ENCODE assay signal across 8 cellular contexts in the genomic region with DNA sequence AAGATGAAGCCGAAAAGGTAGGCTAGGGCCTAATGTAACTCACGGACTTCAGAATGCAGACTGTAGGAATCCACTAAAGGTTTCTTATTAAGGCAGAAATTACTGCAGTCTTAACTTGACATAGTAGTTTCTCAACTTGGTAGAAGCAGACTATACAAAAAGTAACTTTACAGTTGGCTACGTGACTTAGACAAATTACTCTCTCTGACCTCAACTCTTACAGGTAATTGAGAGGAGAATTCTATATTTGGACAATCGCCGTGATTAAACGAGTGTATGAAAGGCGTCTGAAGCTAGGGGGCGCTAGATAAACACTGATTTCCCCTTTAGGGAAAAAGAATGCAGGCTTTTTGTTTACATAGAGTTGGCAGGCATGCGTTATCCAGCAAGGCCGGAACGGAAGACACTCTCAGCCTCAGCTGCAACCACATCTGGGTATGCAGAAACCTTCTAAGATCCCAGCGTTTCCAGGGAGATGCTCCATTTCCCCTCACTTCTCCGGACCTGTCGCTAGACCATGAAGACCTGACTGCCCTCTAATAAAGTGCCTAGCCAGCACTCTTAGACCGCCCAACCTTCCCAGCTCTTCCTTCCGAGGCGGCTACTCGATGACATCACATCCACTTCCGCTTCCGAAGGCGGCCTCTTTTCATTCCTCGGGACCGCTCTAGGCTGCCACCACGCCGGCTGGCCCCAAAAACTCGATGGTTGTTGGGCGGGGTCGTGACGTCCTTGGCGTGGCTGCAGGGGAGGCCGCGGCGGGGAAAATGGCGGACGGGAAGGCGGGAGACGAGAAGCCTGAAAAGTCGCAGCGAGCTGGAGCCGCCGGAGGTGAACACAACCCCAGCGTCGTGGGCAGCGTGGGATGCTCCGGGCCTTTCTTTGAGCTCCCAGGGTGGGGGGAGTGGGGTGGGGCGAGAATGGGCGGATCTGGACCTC. TPM values are rescaled to one million over a fixed set of nuclear protein-coding genes. Genes with fewer than 3 reads are reported as not detected.
DNase-seq lines count a peak whose midpoint lies in the region; ATAC-seq and TF ChIP-seq lines count a peak whose summit lies in the region.

Gene PCNP, plus strand, starts transcription at position 732 of the 939 bp plus-strand sequence. Its CDS starts 36 bp downstream, at position 768.

- BruUV-seq in Caco-2 (replicated peaks; lab: Mats Ljungman, UMichigan) = TSS peak; percentile 94

- H3K27me3 Mint-ChIP-seq in Caco-2 (ENCODE audit: insufficient read depth, unreplicated experiment) (no peaks in the 10 kb centered on the region), endodermal cell (ENCODE audit: insufficient read depth) (no peaks in the 10 kb centered on the region)

- DNase-seq in Caco-2 (peak; percentile 98), HUDEP-2 (lab: John Stamatoyannopoulos, UW; ENCODE audit: unreplicated experiment in 76 of 76) (peak; percentile 68 to 98 (median 96)), NT2/D1 (ENCODE audit: low read depth, low spot score) (peak; percentile 97), endodermal cell (peak; percentile 99), mesenteric fat pad (ENCODE audit: low spot score) (peak; percentile 99)
- peak; percentile 97 for DNase-seq in activated CD8-positive, alpha-beta memory T cell treated with anti-CD3 and anti-CD28 coated beads, Interleukin-2, amount 50 U/mL, for 1 hour (ENCODE audit: extremely low read depth)
- DNase-seq in stimulated activated CD8-positive, alpha-beta memory T cell treated with anti-CD3 and anti-CD28 coated beads, Interleukin-15, amount 100 ng/mL, for 4 hours (ENCODE audit: low read depth in 2 of 2) = peak; percentile 98

- H3K27ac Mint-ChIP-seq in Caco-2 (ENCODE audit: unreplicated experiment) (peak within 1 kb of the TSS; percentile 99), endodermal cell (peak within 1 kb of the TSS; percentile 100)

- TF ChIP-seq CTCF in Caco-2 (IDR thresholded peaks at IDR 0.05; ENCODE audit: insufficient read depth in 1 of 2, low read depth in 1 of 2, low read length in 1 of 2, severe bottlenecking in 1 of 2, unreplicated experiment in 1 of 2) (peak; percentile 68 to 80), endodermal cell (conservative IDR thresholded peaks at IDR 0.05) (peak; percentile 96)

- peaks cover 12% of the 10 kb centered on the region for H3K4me1 Mint-ChIP-seq in Caco-2 (ENCODE audit: low read depth, unreplicated experiment)
- H3K4me1 Mint-ChIP-seq in endodermal cell = peaks cover 9% of the 10 kb centered on the region

- CTCF ChIA-PET in Caco-2 (lab: Charles Lee) = interaction anchor here (0.8 to 2.0 kb wide), 5 partner anchors 62 to 104 kb away, joined by 3 to 6 read pairs (median 3); partner anchors contain the start of gene ZBTB11

- H3K4me3 Mint-ChIP-seq in Caco-2 (ENCODE audit: unreplicated experiment) (peak within 1 kb of the TSS; percentile 96), endodermal cell (peak within 1 kb of the TSS; percentile 93)

- 2 to 6% methylated on average over 21 to 47 of the region's 47 CpGs for WGBS in endodermal cell (ENCODE audit: insufficient coverage in 1 of 2, insufficient read length in 1 of 2), 2 experiments

- ATAC-seq in GM21367 (IDR thresholded peaks at IDR 0.05; ENCODE audit: unreplicated experiment) = peak; percentile 81

- H3K9me3 ChIP-seq in Caco-2 = no peaks in the 10 kb centered on the region
- H3K9me3 ChIP-seq in NT2/D1 (ENCODE audit: insufficient read depth, low read length) = no peaks in the 10 kb centered on the region
- H3K9me3 ChIP-seq in endodermal cell (ENCODE audit: control insufficient read depth, low read length) = no peaks in the 10 kb centered on the region

- intact Hi-C loops in Caco-2 (cut with micrococcal nuclease; ENCODE audit: unreplicated experiment) = loop anchor here (1.0 kb wide), 6 partner anchors 12 to 113 kb away; partner anchors contain the start of genes RPL24, SENP7, TRMT10C and ZBTB11

- H3K9me3 Mint-ChIP-seq in Caco-2 (ENCODE audit: unreplicated experiment) (no peaks in the 10 kb centered on the region), endodermal cell (no peaks in the 10 kb centered on the region)

- H3K27me3 ChIP-seq in Caco-2 (replicated peaks; ENCODE audit: control insufficient read depth, insufficient read depth, low read length) (no peaks in the 10 kb centered on the region), NT2/D1 (ENCODE audit: insufficient read depth, insufficient read length) (no peaks in the 10 kb centered on the region), endodermal cell (ENCODE audit: control insufficient read depth, insufficient read depth, low read length, poor library complexity, severe bottlenecking) (no peaks in the 10 kb centered on the region)

- POLR2A ChIA-PET in Caco-2 (lab: Charles Lee) = interaction anchor here (0.5 to 2.3 kb wide), 11 partner anchors 10 to 650 kb away, joined by 3 to 34 read pairs (median 7); partner anchors contain the start of genes RPL24, SENP7, TRMT10C and ZBTB11

- H3K4me1 ChIP-seq in Caco-2 (peaks cover 26% of the 10 kb centered on the region), NT2/D1 (ENCODE audit: insufficient read depth, insufficient read length) (no peaks in the 10 kb centered on the region), endodermal cell (ENCODE audit: control insufficient read depth, insufficient read depth, low read length) (no peaks in the 10 kb centered on the region)

- peak within 1 kb of the TSS; percentile 76 for H3K4me3 ChIP-seq in Caco-2 (ENCODE audit: low read depth, low read length)
- H3K4me3 ChIP-seq in NT2/D1 (ENCODE audit: insufficient read length, low read depth) = peak within 1 kb of the TSS; percentile 98
- H3K4me3 ChIP-seq in endodermal cell (ENCODE audit: low read length) = peak within 1 kb of the TSS; percentile 98

- peak within 1 kb of the TSS; percentile 97 for H3K27ac ChIP-seq in endodermal cell (ENCODE audit: low read depth, low read length)

- H3K9ac ChIP-seq in NT2/D1 (ENCODE audit: insufficient read length, low read depth) = peak within 1 kb of the TSS; percentile 99
- H3K9ac ChIP-seq in endodermal cell (ENCODE audit: extremely low read depth, low read length, poor library complexity, severe bottlenecking) = peak within 1 kb of the TSS; percentile 97

- H3K36me3 Mint-ChIP-seq in Caco-2 (ENCODE audit: insufficient read depth, unreplicated experiment) (peaks cover 22% of the 10 kb centered on the region), endodermal cell (ENCODE audit: low read depth) (peaks cover 14% of the 10 kb centered on the region)

- H3K36me3 ChIP-seq in Caco-2 (ENCODE audit: control insufficient read depth, insufficient read depth, low read length) (no peaks in the 10 kb centered on the region), NT2/D1 (ENCODE audit: insufficient read depth, insufficient read length, low read length) (peaks cover 21% of the 10 kb centered on the region), endodermal cell (ENCODE audit: control insufficient read depth, insufficient read depth, low read length) (peaks cover 15% of the 10 kb centered on the region)

RNA-seq across cellular contexts. Expression of gene PCNP, which starts in this region (rescaled TPM):
- total RNA-seq in Caco-2 (2022) (128 and 141 TPM in 2 replicates), endodermal cell (100 to 1,000 TPM; 192 to 214 TPM), mesenteric fat pad (101 TPM)
- 178 TPM for polyA plus RNA-seq in endodermal cell (2013, experiment 1 of 2)
- polyA plus RNA-seq in endodermal cell (2013, experiment 2 of 2) = 151 TPM

Comparison
In these comparisons a context has a peak if more than half of its experiments do, and no peak if none do; other contexts are left out.
1. Peak in every context shown above with its lines: DNase-seq, ATAC-seq, H3K4me3 ChIP-seq and H3K27ac ChIP-seq.